8 cellular contexts compared by ENCODE assay signal in genomic region chr3:43288366-43288765, GRCh38. TPM values are rescaled to one million over a fixed set of nuclear protein-coding genes. Genes with fewer than 3 reads are reported as not detected.
DNase-seq lines count a peak whose midpoint lies in the region; ATAC-seq and TF ChIP-seq lines count a peak whose summit lies in the region.

No MANE protein-coding gene starts in this region.

- no peak overlapping the region for H2AFZ ChIP-seq in MM.1S (ENCODE audit: low read length)
- H2AFZ ChIP-seq in neuronal stem cell (ENCODE audit: low read length), result no peak overlapping the region

- intact Hi-C loops in body of pancreas (cut with DNase I), result no loop called here

- 2 to 4% methylated on average over 2 of the region's 2 CpGs for WGBS in body of pancreas, 2 donors
- WGBS in neuronal stem cell (ENCODE audit: extremely low coverage in 2 of 2, insufficient read length in 2 of 2, insufficient replicate concordance in 1 of 2), 2 donors, result no CpG with 5 or more reads among the region's 2 CpGs

- no peak for TF ChIP-seq CTCF in AG04449 (IDR thresholded peaks at IDR 0.05; ENCODE audit: insufficient read depth, low read length, missing control alignments)
- TF ChIP-seq CTCF in MM.1S (IDR thresholded peaks at IDR 0.05; ENCODE audit: low read length), result no peak
- no peak for TF ChIP-seq CTCF in body of pancreas (IDR thresholded peaks at IDR 0.05)

- no peak overlapping the region for H4K91ac ChIP-seq in neuronal stem cell (ENCODE audit: low read depth, low read length, poor library complexity)

- peaks cover 14% of the 10 kb centered on the region for H3K36me3 Mint-ChIP-seq in memory B cell

- no peak for TF ChIP-seq POLR2A in body of pancreas (IDR thresholded peaks at IDR 0.05)

- H3K4me1 ChIP-seq in MM.1S (ENCODE audit: low read length) (peaks cover 35% of the 10 kb centered on the region), body of pancreas (peaks cover 53% of the 10 kb centered on the region), neuronal stem cell (ENCODE audit: control insufficient read depth in 2 of 2, insufficient read depth in 1 of 2, low read depth in 1 of 2, low read length in 2 of 2) (peaks cover 3 to 6% of the 10 kb centered on the region in 2 donors)

- peak overlapping the region; percentile 42 for H3K4me3 ChIP-seq in AG04449 (ENCODE audit: low read depth, low read length)
- peak overlapping the region; percentile 65 for H3K4me3 ChIP-seq in MM.1S (ENCODE audit: low read length)
- H3K4me3 ChIP-seq in body of pancreas, result peak overlapping the region in 1 of 2 donors; percentile 46
- no peak overlapping the region for H3K4me3 ChIP-seq in neuronal stem cell (ENCODE audit: low read length in 2 of 2)

- no peak overlapping the region for H2BK12ac ChIP-seq in neuronal stem cell (ENCODE audit: low read length)

- no peak overlapping the region for H3K4ac ChIP-seq in neuronal stem cell (ENCODE audit: low read length)

- peak overlapping the region; percentile 77 for H3K4me3 Mint-ChIP-seq in memory B cell

- H2BK120ac ChIP-seq in neuronal stem cell (ENCODE audit: low read depth, low read length), result no peak overlapping the region

- H3K4me2 ChIP-seq in MM.1S (ENCODE audit: low read depth, low read length), result peak overlapping the region; percentile 92
- no peak overlapping the region for H3K4me2 ChIP-seq in neuronal stem cell (ENCODE audit: insufficient read depth, low read length, poor library complexity, severe bottlenecking)

- H3K9me2 ChIP-seq in MM.1S (replicated peaks; ENCODE audit: insufficient read depth, low read length), result no peaks in the 10 kb centered on the region

- no peak for DNase-seq in AG04449 (ENCODE audit: low read depth, low spot score)
- peak; percentile 76 for DNase-seq in MM.1S
- no peak for DNase-seq in body of pancreas
- DNase-seq in memory B cell (ENCODE audit: low spot score in 2 of 2), result no peak
- DNase-seq in neuronal stem cell (ENCODE audit: low spot score), result no peak
- no peak for DNase-seq in NCI-H82 treated with DMSO at 0.1 percent for 48 hours (lab: John Stamatoyannopoulos, UW; ENCODE audit: unreplicated experiment)
- DNase-seq in mucosa of gallbladder (ENCODE audit: low spot score), result no peak

- H3K79me1 ChIP-seq in neuronal stem cell (ENCODE audit: low read depth, low read length), result peaks cover 2% of the 10 kb centered on the region

- H2BK15ac ChIP-seq in neuronal stem cell (ENCODE audit: low read length), result no peak overlapping the region

- CTCF ChIA-PET in AG04449 (lab: Yijun Ruan, JAX), result no interaction called here

- H3K9ac ChIP-seq in MM.1S (ENCODE audit: low read length), result peak overlapping the region; percentile 73; the same call in 1 of the 2 replicates
- H3K9ac ChIP-seq in neuronal stem cell (ENCODE audit: low read depth, low read length, poor library complexity), result no peak overlapping the region

- no peak overlapping the region for H3K18ac ChIP-seq in neuronal stem cell (ENCODE audit: low read length)

- H3K23ac ChIP-seq in neuronal stem cell (ENCODE audit: low read depth, low read length, poor library complexity), result no peak overlapping the region

- ATAC-seq in GM19043 (IDR thresholded peaks at IDR 0.05; ENCODE audit: low read depth, unreplicated experiment) (peak; percentile 46), body of pancreas (no peak), memory B cell (ENCODE audit: low read depth) (peak; percentile 18)

- peaks cover 65% of the 10 kb centered on the region for H3K79me2 ChIP-seq in MM.1S (ENCODE audit: low read length)

- no peak overlapping the region for H2AK5ac ChIP-seq in neuronal stem cell (ENCODE audit: low read depth, low read length)

- H3K27me3 ChIP-seq in MM.1S (replicated peaks; ENCODE audit: insufficient read depth, low read length) (no peaks in the 10 kb centered on the region), body of pancreas (no peaks in the 10 kb centered on the region), neuronal stem cell (ENCODE audit: control insufficient read depth in 3 of 3, insufficient read depth in 3 of 3, low read depth in 1 of 3, low read length in 3 of 3) (peaks cover 0 to 21% (median 0%) of the 10 kb centered on the region in 3 experiments)

- H3K9me3 Mint-ChIP-seq in memory B cell, result no peaks in the 10 kb centered on the region

- H3K36me3 ChIP-seq in MM.1S (replicated peaks; ENCODE audit: insufficient read depth, low read length) (no peaks in the 10 kb centered on the region), body of pancreas (replicated peaks in 1 of 2; ENCODE audit: insufficient read depth in 1 of 2, low read depth in 2 of 2) (no peaks in the 10 kb centered on the region), neuronal stem cell (replicated peaks in 1 of 2; ENCODE audit: control insufficient read depth in 2 of 2, insufficient read depth in 2 of 2, low read length in 2 of 2) (peaks cover 0 to 39% of the 10 kb centered on the region in 2 donors)

- H4K20me1 ChIP-seq in MM.1S (ENCODE audit: insufficient read depth, low read length), result no peaks in the 10 kb centered on the region

- H3K27ac ChIP-seq in MM.1S (ENCODE audit: low read length) (peak overlapping the region; percentile 44; the same call in 1 of the 2 replicates), body of pancreas (peak overlapping the region; percentile 45 to 94 (median 89)), neuronal stem cell (replicated peaks; ENCODE audit: low read length) (no peak overlapping the region)

- POLR2A ChIA-PET in AG04449 (lab: Yijun Ruan, JAX), result no interaction called here

- no peak overlapping the region for H4K8ac ChIP-seq in neuronal stem cell (ENCODE audit: low read depth, low read length)

- H3K27me3 Mint-ChIP-seq in memory B cell, result no peaks in the 10 kb centered on the region

- H3K27ac Mint-ChIP-seq in memory B cell, result peak overlapping the region; percentile 87

- no peak overlapping the region for H2BK5ac ChIP-seq in neuronal stem cell (ENCODE audit: low read length)

- H3K9me3 ChIP-seq in MM.1S (replicated peaks; ENCODE audit: insufficient read depth, low read length) (no peaks in the 10 kb centered on the region), body of pancreas (no peaks in the 10 kb centered on the region), neuronal stem cell (replicated peaks in 1 of 2; ENCODE audit: control insufficient read depth in 2 of 2, insufficient read depth in 1 of 2, low read depth in 1 of 2, low read length in 2 of 2) (no peaks in the 10 kb centered on the region)

- peaks cover 48% of the 10 kb centered on the region for H3K4me1 Mint-ChIP-seq in memory B cell

- H3K14ac ChIP-seq in neuronal stem cell (ENCODE audit: low read length), result no peak overlapping the region

- peaks cover 4% of the 10 kb centered on the region; the same call in 1 of the 2 replicates for H3F3A ChIP-seq in MM.1S (ENCODE audit: insufficient read depth, low read length)

RNA-seq across cellular contexts. Expression of gene SNRK, which starts 2.0 kb away (rescaled TPM):
- total RNA-seq in body of pancreas (10 to 100 TPM; 22.4 to 25.7 TPM), mucosa of gallbladder (36.7 TPM)
- polyA plus RNA-seq in neuronal stem cell (2013, experiment 1 of 2), result 8.0 TPM
- polyA plus RNA-seq in neuronal stem cell (2013, experiment 2 of 2), result 7.3 TPM

Comparison
In these comparisons a context has a peak if more than half of its experiments do, and no peak if none do; other contexts are left out.
1. H3K4me3 ChIP-seq: peak in AG04449 (single experiment) and MM.1S (single experiment); none in neuronal stem cell (0 of 2).